Comparison of ENCODE assay signal across 17 cellular contexts in genomic region chr4:109169160-109169559, GRCh38.
"Had no signal": no experiment of that assay in that cellular context is flagged by ENCODE, and none has a peak within 500 bp of the region (broad histone marks: within the 10 kb centered on the region; RNA-seq: fewer than 3 reads in every experiment).

No MANE protein-coding gene starts in this region.

- DNase-seq: activated B cell treated with CpG ODN at 0.5 μM for 24 hours; activated CD4-positive, alpha-beta T cell treated with anti-CD3 and anti-CD28 coated beads, Interleukin-2, amount 10 ng/mL, durations not matched to agents 24 days and 14 days; activated CD8-positive, alpha-beta memory T cell treated with anti-CD3 and anti-CD28 coated beads, Interleukin-2, amount 50 U/mL, for 48 hours; activated CD8-positive, alpha-beta T cell treated with anti-CD3 and anti-CD28 coated beads, Interleukin-2, amount 10 ng/mL, durations not matched to agents 7 days and 5 days; activated gamma-delta T cell; activated T-cell treated with anti-CD3 and anti-CD28 coated beads, Interleukin-2, amount 50 U/mL, for 72 hours; dermis blood vessel endothelial cell; effector memory CD8-positive, alpha-beta T cell; erythroblast; hypothalamus; left ventricle myocardium superior; mesenchymal stem cell; naive thymus-derived CD8-positive, alpha-beta T cell; retina; stimulated activated CD4-positive, alpha-beta T cell treated with anti-CD3 and anti-CD28 coated beads, Interleukin-2, amount 100 ng/mL, for 48 hours had no signal

- ATAC-seq: activated CD8-positive, alpha-beta T cell treated with anti-CD3 and anti-CD28 coated beads, Interleukin-2, amount 10 ng/mL, durations not matched to agents 7 days and 5 days; activated naive CD4-positive, alpha-beta T cell treated with anti-CD3 and anti-CD28 coated beads, Interleukin-2, amount 50 U/mL, for 72 hours; activated T-cell treated with anti-CD3 and anti-CD28 coated beads, Interleukin-2, amount 50 U/mL, for 72 hours; effector memory CD8-positive, alpha-beta T cell; left ventricle myocardium superior; naive thymus-derived CD8-positive, alpha-beta T cell; stimulated activated memory B cell treated with anti-CD40 and anti-IgM and Interleukin-4, amounts not matched to agents 10 μg/mL and 1 μg/mL and 100 μg/mL, for 72 hours had no signal
